Comparison of ENCODE assay signal across 1 cellular context in genomic region chr13:61466280-61466679, GRCh38.
TF ChIP-seq lines count a peak whose summit lies in the region.

No MANE protein-coding gene starts in this region.

TF ChIP-seq in SK-N-SH, 30 proteins besides CTCF, POLR2A, EP300 and RAD21 (continued from another document):
- TF ChIP-seq REST (IDR thresholded peaks at IDR 0.05; ENCODE audit: low read depth, low read length) = no peak
- no peak for TF ChIP-seq JUND (IDR thresholded peaks at IDR 0.05)
- TF ChIP-seq MEF2A (IDR thresholded peaks at IDR 0.05; ENCODE audit: borderline replicate concordance, low read depth) = no peak
- TF ChIP-seq RXRA (IDR thresholded peaks at IDR 0.05; ENCODE audit: borderline replicate concordance, low read depth) = no peak
- TF ChIP-seq NFIC (IDR thresholded peaks at IDR 0.05; ENCODE audit: borderline replicate concordance) = no peak
- TF ChIP-seq SMC3 (IDR thresholded peaks at IDR 0.05; ENCODE audit: low read depth, low read length) = no peak
- TF ChIP-seq, protein P1, sequence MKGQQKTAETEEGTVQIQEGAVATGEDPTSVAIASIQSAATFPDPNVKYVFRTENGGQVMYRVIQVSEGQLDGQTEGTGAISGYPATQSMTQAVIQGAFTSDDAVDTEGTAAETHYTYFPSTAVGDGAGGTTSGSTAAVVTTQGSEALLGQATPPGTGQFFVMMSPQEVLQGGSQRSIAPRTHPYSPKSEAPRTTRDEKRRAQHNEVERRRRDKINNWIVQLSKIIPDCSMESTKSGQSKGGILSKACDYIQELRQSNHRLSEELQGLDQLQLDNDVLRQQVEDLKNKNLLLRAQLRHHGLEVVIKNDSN (IDR thresholded peaks at IDR 0.05; ENCODE audit: borderline replicate concordance, low read depth) = no peak
- TF ChIP-seq MXI1 (IDR thresholded peaks at IDR 0.05; ENCODE audit: low read depth, low read length) = no peak
- no peak for TF ChIP-seq NRF1 (IDR thresholded peaks at IDR 0.05; ENCODE audit: low read depth, low read length)
- no peak for TF ChIP-seq IRF3 (IDR thresholded peaks at IDR 0.05; ENCODE audit: low read depth, low read length)
- no peak for TF ChIP-seq FOXM1 (IDR thresholded peaks at IDR 0.05; ENCODE audit: low read depth)
- TF ChIP-seq FOSL2 (IDR thresholded peaks at IDR 0.05; ENCODE audit: borderline replicate concordance, low read depth) = no peak
TF ChIP-seq in SK-N-SH: peak in this region for 0.
